ENCODE assay signal across 2 cellular contexts in genomic region chr3:184734903-184735630, GRCh38.
TF ChIP-seq lines count a peak whose summit lies in the region.

No MANE protein-coding gene starts in this region.

TF ChIP-seq in H1, 55 proteins besides CTCF, POLR2A, EP300 and RAD21:
- TF ChIP-seq CHD7 (IDR thresholded peaks at IDR 0.05; ENCODE audit: insufficient replicate concordance, low read length) = no peak
- TF ChIP-seq TCF12 (IDR thresholded peaks at IDR 0.05; ENCODE audit: low read depth, low read length) = no peak
- no peak for TF ChIP-seq NANOG (IDR thresholded peaks at IDR 0.05; ENCODE audit: insufficient read depth, low read depth, low read length, poor library complexity, severe bottlenecking)
- TF ChIP-seq RXRA (IDR thresholded peaks at IDR 0.05; ENCODE audit: insufficient read depth, low read depth, low read length) = no peak
- TF ChIP-seq MAX (IDR thresholded peaks at IDR 0.05) = no peak
- no peak for TF ChIP-seq CBX5 (IDR thresholded peaks at IDR 0.05; ENCODE audit: low read depth, low read length)
- TF ChIP-seq SRF (IDR thresholded peaks at IDR 0.05; ENCODE audit: low read depth, low read length) = no peak
- no peak for TF ChIP-seq TAF7 (optimal IDR thresholded peaks at IDR 0.05; ENCODE audit: borderline replicate concordance, low read depth, low read length)
- no peak for TF ChIP-seq CHD1 (IDR thresholded peaks at IDR 0.05; ENCODE audit: low read depth, low read length)
- no peak for TF ChIP-seq USF2 (IDR thresholded peaks at IDR 0.05; ENCODE audit: low read length)

TF ChIP-seq in HEK293T, 16 proteins besides CTCF, POLR2A, EP300 and RAD21:
- TF ChIP-seq ZNF384 (IDR thresholded peaks at IDR 0.05) = no peak
